9 cellular contexts compared by ENCODE assay signal in genomic region chr5:117455236-117456233, GRCh38.
A peak's percentile ranks its signal among the peaks of the same experiment; 100 is the strongest.
DNase-seq lines count a peak whose midpoint lies in the region; ATAC-seq, FAIRE-seq and TF ChIP-seq lines count a peak whose summit lies in the region.
"Had no signal": no experiment of that assay in that cellular context is flagged by ENCODE, and none has a peak within 500 bp of the region (broad histone marks: within the 10 kb centered on the region; RNA-seq: fewer than 3 reads in every experiment).

No MANE protein-coding gene starts in this region.

- intact Hi-C loops in left lung (cut with DNase I) = no loop called here

- H3K36me3 ChIP-seq in DND-41 (ENCODE audit: insufficient read depth, low read length) (no peaks in the 10 kb centered on the region), left lung (no peaks in the 10 kb centered on the region)
- H3K36me3 ChIP-seq: SJSA1 had no signal

- H3K4me1 Mint-ChIP-seq in activated T-cell treated with anti-CD3 and anti-CD28 coated beads, Interleukin-2, amount 50 U/mL, for 72 hours (ENCODE audit: low read depth) = no peaks in the 10 kb centered on the region

- TF ChIP-seq CTCF in DND-41 (IDR thresholded peaks at IDR 0.05; ENCODE audit: borderline replicate concordance, extremely low read depth, low read length, poor library complexity, severe bottlenecking) (peak; percentile 55), left lung (IDR thresholded peaks at IDR 0.05) (peak in 1 of 2 donors; percentile 20), D721Med (IDR thresholded peaks at IDR 0.05; ENCODE audit: insufficient read depth, missing control alignments) (no peak)

- peak overlapping the region; percentile 67 to 76 for H3K4me3 Mint-ChIP-seq in activated T-cell treated with anti-CD3 and anti-CD28 coated beads, Interleukin-2, amount 50 U/mL, for 72 hours

- no peak for FAIRE-seq in D721Med (lab: Jason Lieb, UNC)

- H3K27ac ChIP-seq in DND-41 (ENCODE audit: low read length) (no peak overlapping the region), left lung (no peak overlapping the region)
- H3K27ac ChIP-seq: SJSA1 had no signal

- H3K4me1 ChIP-seq in DND-41 (ENCODE audit: insufficient read depth, low read length) = no peaks in the 10 kb centered on the region
- H3K4me1 ChIP-seq in left lung = no peaks in the 10 kb centered on the region
- H3K4me1 ChIP-seq: SJSA1 had no signal

- no peaks in the 10 kb centered on the region for H3K36me3 Mint-ChIP-seq in activated T-cell treated with anti-CD3 and anti-CD28 coated beads, Interleukin-2, amount 50 U/mL, for 72 hours (ENCODE audit: insufficient read depth in 2 of 2)

- H2AFZ ChIP-seq in DND-41 (ENCODE audit: low read depth, low read length) = no peak overlapping the region

- no peak overlapping the region for H3K9ac ChIP-seq in DND-41 (ENCODE audit: low read depth, low read length)

- no peaks in the 10 kb centered on the region for H3K27me3 Mint-ChIP-seq in activated T-cell treated with anti-CD3 and anti-CD28 coated beads, Interleukin-2, amount 50 U/mL, for 72 hours (ENCODE audit: low read depth)

- no peak overlapping the region for H3K4me2 ChIP-seq in DND-41 (ENCODE audit: insufficient read depth, low read length)

- H4K20me1 ChIP-seq in DND-41 (ENCODE audit: insufficient read depth, low read length) = no peaks in the 10 kb centered on the region

- no peak overlapping the region for H3K4me3 ChIP-seq in DND-41 (ENCODE audit: low read depth in 1 of 2, low read length in 2 of 2)
- H3K4me3 ChIP-seq in left lung = peak overlapping the region; percentile 3 to 8
- H3K4me3 ChIP-seq: SJSA1 had no signal

- ATAC-seq in DND-41 (ENCODE audit: insufficient read depth, low read depth) = peak; percentile 49; the same call in 2 of the 3 replicates
- peak; percentile 50 for ATAC-seq in GM21360 (IDR thresholded peaks at IDR 0.05; ENCODE audit: unreplicated experiment)
- ATAC-seq in HG03521 (IDR thresholded peaks at IDR 0.05; ENCODE audit: unreplicated experiment) = peak; percentile 31
- ATAC-seq in activated T-cell treated with anti-CD3 and anti-CD28 coated beads, Interleukin-2, amount 50 U/mL, for 72 hours (replicated peaks in 1 of 2) = peak in 1 of 2 donors; percentile 41
- peak; percentile 77 for ATAC-seq in left lung

- H3K27ac Mint-ChIP-seq in activated T-cell treated with anti-CD3 and anti-CD28 coated beads, Interleukin-2, amount 50 U/mL, for 72 hours = no peak overlapping the region

- DNase-seq in DND-41 = no peak
- no peak for DNase-seq in activated T-cell treated with anti-CD3 and anti-CD28 coated beads, Interleukin-2, amount 50 U/mL, for 72 hours
- peak in 1 of 2 donors; percentile 26 for DNase-seq in left lung
- no peak for DNase-seq in D721Med (ENCODE audit: insufficient read length, low spot score)
- DNase-seq in NCI-H1105 treated with DMSO at 0.1 percent for 48 hours (lab: John Stamatoyannopoulos, UW) = no peak
- no peak for DNase-seq in OCI-M2 (lab: John Stamatoyannopoulos, UW; ENCODE audit: unreplicated experiment)

- H3K9me3 ChIP-seq in DND-41 (ENCODE audit: insufficient read depth, low read length, severe bottlenecking) (no peaks in the 10 kb centered on the region), left lung (no peaks in the 10 kb centered on the region)

- H3K27me3 ChIP-seq in DND-41 (ENCODE audit: insufficient read depth, low read length, poor library complexity) (no peaks in the 10 kb centered on the region), left lung (peaks cover 0 to 7% of the 10 kb centered on the region in 2 donors)
- H3K27me3 ChIP-seq: SJSA1 had no signal

- no peaks in the 10 kb centered on the region for H3K9me3 Mint-ChIP-seq in activated T-cell treated with anti-CD3 and anti-CD28 coated beads, Interleukin-2, amount 50 U/mL, for 72 hours

- H3K79me2 ChIP-seq in DND-41 (ENCODE audit: insufficient read depth, low read length) = no peaks in the 10 kb centered on the region

Comparison
In these comparisons a context has a peak if more than half of its experiments do, and no peak if none do; other contexts are left out.
1. H3K4me3 ChIP-seq: peak in left lung (2 of 2); none in DND-41 (0 of 2).